1 cellular context compared by ENCODE assay signal in genomic region chr17:59756236-59756818, GRCh38.
A peak's percentile ranks its signal among the peaks of the same experiment; 100 is the strongest.
TF ChIP-seq lines count a peak whose summit lies in the region.

No MANE protein-coding gene starts in this region.

TF ChIP-seq in HCT116, 20 proteins besides CTCF, POLR2A, EP300 and RAD21 (continued from another document):
- no peak for TF ChIP-seq REST (IDR thresholded peaks at IDR 0.05; ENCODE audit: low read depth)
- TF ChIP-seq POLR2AphosphoS5 (IDR thresholded peaks at IDR 0.05; ENCODE audit: low read depth, low read length): peak; percentile 61; the same call in 1 of the 2 replicates
- TF ChIP-seq EGR1 (IDR thresholded peaks at IDR 0.05; ENCODE audit: low read depth): peak; percentile 42; the same call in 1 of the 2 replicates
- peak; percentile 61; the same call in 1 of the 2 replicates for TF ChIP-seq ATF3 (IDR thresholded peaks at IDR 0.05)
- TF ChIP-seq SP1 (IDR thresholded peaks at IDR 0.05; ENCODE audit: low read depth): peak; percentile 97
- TF ChIP-seq ZFX (IDR thresholded peaks at IDR 0.05): no peak
- TF ChIP-seq ZBTB33 (IDR thresholded peaks at IDR 0.05; ENCODE audit: extremely low read depth, insufficient replicate concordance, low read length): no peak
